Comparison of ENCODE assay signal across 10 cellular contexts in genomic region chr11:126140932-126141291, GRCh38.
DNase-seq lines count a peak whose midpoint lies in the region; ATAC-seq, FAIRE-seq and TF ChIP-seq lines count a peak whose summit lies in the region.
"Had no signal": no experiment of that assay in that cellular context is flagged by ENCODE, and none has a peak within 500 bp of the region (broad histone marks: within the 10 kb centered on the region; RNA-seq: fewer than 3 reads in every experiment).

No MANE protein-coding gene starts in this region.

- no peaks in the 10 kb centered on the region for H3K36me3 ChIP-seq in stomach smooth muscle (ENCODE audit: control insufficient read depth in 2 of 2, insufficient read depth in 2 of 2, low read length in 2 of 2)

- H3K27ac ChIP-seq in stomach smooth muscle (ENCODE audit: low read length) = peak overlapping the region; percentile 87

- DNase-seq in H54 (ENCODE audit: insufficient read length, low spot score) (no peak), RPMI8226 (peak; percentile 23), left cardiac atrium (peak; percentile 42), 8988T (no peak)
- no peak for DNase-seq in activated T-cell treated with anti-CD3 and anti-CD28 coated beads, Interleukin-2, amount 50 U/mL, for 1 hour
- DNase-seq: activated CD4-positive, CD25-positive, alpha-beta regulatory T cell; endodermal cell had no signal

- no peaks in the 10 kb centered on the region for H3K9me3 ChIP-seq in stomach smooth muscle (ENCODE audit: control insufficient read depth in 2 of 2, low read length in 2 of 2)

- peak; percentile 33 for FAIRE-seq in H54 (lab: Jason Lieb, UNC)

- ATAC-seq in left cardiac atrium = peak; percentile 34 to 49
- ATAC-seq in HG03520 (IDR thresholded peaks at IDR 0.05; ENCODE audit: unreplicated experiment) = no peak
- ATAC-seq in GM19324 (IDR thresholded peaks at IDR 0.05; ENCODE audit: low FRiP score, unreplicated experiment) = no peak

- H3K4me3 ChIP-seq in stomach smooth muscle (ENCODE audit: low read length in 2 of 2) = peak overlapping the region; percentile 63 to 69

- intact Hi-C loops in left cardiac atrium (cut with DNase I) = no loop called here

- peak overlapping the region in 1 of 2 donors; percentile 55 for H3K9ac ChIP-seq in stomach smooth muscle (ENCODE audit: low read length in 2 of 2)

- TF ChIP-seq POLR2A in H54 (IDR thresholded peaks at IDR 0.05; ENCODE audit: low read depth, low read length) = no peak

- H3K27me3 ChIP-seq in stomach smooth muscle (ENCODE audit: control insufficient read depth in 1 of 2, insufficient read depth in 2 of 2, low read length in 2 of 2) = no peaks in the 10 kb centered on the region

- H3K4me1 ChIP-seq in stomach smooth muscle (ENCODE audit: control insufficient read depth, insufficient read depth, low read length) = peaks cover 60% of the 10 kb centered on the region

Comparison
In these comparisons a context has a peak if more than half of its experiments do, and no peak if none do; other contexts are left out.
1. DNase-seq: peak in RPMI8226 (single experiment) and left cardiac atrium (single experiment); none in H54 (single experiment), 8988T (single experiment) and activated T-cell treated with anti-CD3 and anti-CD28 coated beads, Interleukin-2, amount 50 U/mL, for 1 hour (single experiment).
2. ATAC-seq: peak in left cardiac atrium (2 of 2); none in HG03520 (single experiment) and GM19324 (single experiment).